ENCODE assay signal across 8 cellular contexts in genomic region chr5:69007726-69008368, GRCh38.
DNase-seq lines count a peak whose midpoint lies in the region; ATAC-seq, FAIRE-seq and TF ChIP-seq lines count a peak whose summit lies in the region.

No MANE protein-coding gene starts in this region.

- WGBS in hepatocyte (ENCODE audit: low lambda C conversion rate, missing lambda C conversion rate): 17% methylated on average over 4 of the region's 4 CpGs
- WGBS in small intestine, 3 donors: 6 to 16% (median 14%) methylated on average over 4 of the region's 4 CpGs

- POLR2A ChIA-PET in T-cell (lab: Charles Lee): no interaction called here

- H3K4me3 ChIP-seq in GM06990 (replicated peaks; ENCODE audit: low read depth, low read length) (no peak overlapping the region), LNCaP clone FGC (ENCODE audit: low read depth, low read length) (no peak overlapping the region), hepatocyte (no peak overlapping the region), small intestine (ENCODE audit: low read depth in 1 of 2, low read length in 2 of 2) (no peak overlapping the region)

- ATAC-seq in GM21723 (IDR thresholded peaks at IDR 0.05; ENCODE audit: unreplicated experiment) (peak; percentile 89), T-cell (replicated peaks in 1 of 4) (peak; percentile 76 to 86 (median 81))

- H2AFZ ChIP-seq in hepatocyte: no peak overlapping the region

- H3K4me1 Mint-ChIP-seq in T-cell: no peaks in the 10 kb centered on the region

- TF ChIP-seq CTCF in GM06990 (IDR thresholded peaks at IDR 0.05; ENCODE audit: insufficient read depth, low read length, poor library complexity, severe bottlenecking) (peak; percentile 98), LNCaP clone FGC (IDR thresholded peaks at IDR 0.05; ENCODE audit: control insufficient read depth, extremely low read depth, insufficient read depth) (peak; percentile 99), hepatocyte (IDR thresholded peaks at IDR 0.05; ENCODE audit: poor library complexity) (peak; percentile 84)

- H4K20me1 ChIP-seq in hepatocyte (ENCODE audit: insufficient read depth, poor library complexity, severe bottlenecking): no peaks in the 10 kb centered on the region

- no peak overlapping the region for H3K4me3 Mint-ChIP-seq in T-cell

- DNase-seq in GM06990 (ENCODE audit: extremely low read depth, insufficient read length) (peak; percentile 20), LNCaP clone FGC (ENCODE audit: low read depth) (peak; percentile 81), T-cell (peak; percentile 1 to 73 (median 60)), amygdala (lab: John Stamatoyannopoulos, UW) (peak in 46 of 56 donors; percentile 0 to 76 (median 34)), hepatocyte (ENCODE audit: low spot score) (peak; percentile 83), small intestine (peak; percentile 72), NCI-H128 (lab: John Stamatoyannopoulos, UW; ENCODE audit: unreplicated experiment) (no peak)

- no peak overlapping the region for H3K4me2 ChIP-seq in hepatocyte

- no peaks in the 10 kb centered on the region for H3K36me3 Mint-ChIP-seq in T-cell

- no peaks in the 10 kb centered on the region for H3K9me3 Mint-ChIP-seq in T-cell

- H3K27ac Mint-ChIP-seq in T-cell: no peak overlapping the region

- no peaks in the 10 kb centered on the region for H3K79me2 ChIP-seq in hepatocyte

- H3K36me3 ChIP-seq in GM06990 (ENCODE audit: control insufficient read depth, insufficient read depth, low read length): no peaks in the 10 kb centered on the region
- H3K36me3 ChIP-seq in hepatocyte (replicated peaks; ENCODE audit: insufficient read depth, low read depth): no peaks in the 10 kb centered on the region
- H3K36me3 ChIP-seq in small intestine (ENCODE audit: control insufficient read depth in 2 of 2, insufficient read depth in 2 of 2, low read length in 2 of 2): no peaks in the 10 kb centered on the region

- H3K4me1 ChIP-seq in hepatocyte (ENCODE audit: insufficient read depth) (no peaks in the 10 kb centered on the region), small intestine (ENCODE audit: control insufficient read depth in 2 of 2, insufficient read depth in 1 of 2, low read depth in 1 of 2, low read length in 1 of 2) (no peaks in the 10 kb centered on the region)

- CTCF ChIA-PET in T-cell (lab: Charles Lee): interaction anchor here (0.6 to 1.7 kb wide), 5 partner anchors 9 to 1762 kb away, joined by 3 to 8 read pairs (median 3); no protein-coding TSS in a partner anchor

- no peaks in the 10 kb centered on the region for H3K27me3 ChIP-seq in GM06990 (replicated peaks; ENCODE audit: control insufficient read depth, insufficient read depth, low read length)
- no peaks in the 10 kb centered on the region for H3K27me3 ChIP-seq in hepatocyte
- H3K27me3 ChIP-seq in small intestine (ENCODE audit: control insufficient read depth in 2 of 2, insufficient read depth in 2 of 2, low read length in 2 of 2): no peaks in the 10 kb centered on the region

- H3K27me3 Mint-ChIP-seq in T-cell: peaks cover 18 to 27% of the 10 kb centered on the region in 2 donors

- H3K9me3 ChIP-seq in hepatocyte (ENCODE audit: low read depth) (no peaks in the 10 kb centered on the region), small intestine (ENCODE audit: control insufficient read depth, low read depth) (no peaks in the 10 kb centered on the region)

- H3K27ac ChIP-seq in hepatocyte: no peak overlapping the region
- no peak overlapping the region for H3K27ac ChIP-seq in small intestine (ENCODE audit: low read depth in 1 of 2, low read length in 1 of 2)

- no peaks in the 10 kb centered on the region for H3K9me2 ChIP-seq in hepatocyte (replicated peaks; ENCODE audit: insufficient read depth)

- FAIRE-seq in small intestine (lab: Jason Lieb, UNC): no peak
